1 cellular context compared by ENCODE assay signal in the genomic region with DNA sequence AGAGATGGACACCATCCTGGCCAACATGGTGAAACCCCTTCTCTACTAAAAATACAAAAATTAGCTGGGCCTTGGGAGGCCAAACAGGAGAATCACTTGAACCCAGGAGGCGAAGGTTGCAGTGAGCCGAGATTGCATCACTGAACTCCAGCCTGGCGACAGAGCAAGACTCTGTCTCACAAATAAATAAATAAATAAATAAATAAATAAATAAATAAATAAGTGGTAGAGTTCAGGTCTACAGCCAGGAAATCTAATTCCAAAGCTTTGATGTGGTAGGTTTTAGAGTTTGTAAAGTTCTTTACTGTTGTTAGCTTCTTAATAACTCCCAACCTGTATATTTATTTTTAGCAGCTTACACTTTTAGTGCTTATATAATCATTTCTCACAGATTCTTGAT. TPM values are rescaled to one million over a fixed set of nuclear protein-coding genes. Genes with fewer than 3 reads are reported as not detected.
"Had no signal": no experiment of that assay in that cellular context is flagged by ENCODE, and none has a peak within 500 bp of the region (broad histone marks: within the 10 kb centered on the region; RNA-seq: fewer than 3 reads in every experiment).

No MANE protein-coding gene starts in this region.

RNA-seq across cellular contexts. Expression of gene NR4A3, which starts 35.9 kb away (rescaled TPM):
- total RNA-seq: PC-9 had no signal
